Comparison of ENCODE assay signal across 1 cellular context in genomic region chr11:118998388-118998717, GRCh38.
TF ChIP-seq lines count a peak whose summit lies in the region.

No MANE protein-coding gene starts in this region.

TF ChIP-seq in endothelial cell of umbilical vein, 7 proteins besides CTCF, POLR2A, EP300 and RAD21:
- TF ChIP-seq GATA2 (IDR thresholded peaks at IDR 0.05; ENCODE audit: insufficient read depth, insufficient read length, low read depth, low read length) (no peak), EZH2 (IDR thresholded peaks at IDR 0.05; ENCODE audit: borderline replicate concordance, low read depth, low read length, severe bottlenecking) (no peak), POLR2AphosphoS5 (IDR thresholded peaks at IDR 0.05; ENCODE audit: insufficient read depth, low read depth, low read length) (no peak), MYC (IDR thresholded peaks at IDR 0.05; ENCODE audit: low read depth, low read length) (no peak), JUN (IDR thresholded peaks at IDR 0.05; ENCODE audit: borderline replicate concordance, insufficient read depth, insufficient read length, low read depth) (no peak), FOS (IDR thresholded peaks at IDR 0.05; ENCODE audit: borderline replicate concordance, insufficient read depth, low read length) (no peak)
- TF ChIP-seq, protein P1, sequence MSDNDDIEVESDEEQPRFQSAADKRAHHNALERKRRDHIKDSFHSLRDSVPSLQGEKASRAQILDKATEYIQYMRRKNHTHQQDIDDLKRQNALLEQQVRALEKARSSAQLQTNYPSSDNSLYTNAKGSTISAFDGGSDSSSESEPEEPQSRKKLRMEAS (IDR thresholded peaks at IDR 0.05; ENCODE audit: insufficient read depth, insufficient read length) = no peak
